8 cellular contexts compared by ENCODE assay signal in the genomic region with DNA sequence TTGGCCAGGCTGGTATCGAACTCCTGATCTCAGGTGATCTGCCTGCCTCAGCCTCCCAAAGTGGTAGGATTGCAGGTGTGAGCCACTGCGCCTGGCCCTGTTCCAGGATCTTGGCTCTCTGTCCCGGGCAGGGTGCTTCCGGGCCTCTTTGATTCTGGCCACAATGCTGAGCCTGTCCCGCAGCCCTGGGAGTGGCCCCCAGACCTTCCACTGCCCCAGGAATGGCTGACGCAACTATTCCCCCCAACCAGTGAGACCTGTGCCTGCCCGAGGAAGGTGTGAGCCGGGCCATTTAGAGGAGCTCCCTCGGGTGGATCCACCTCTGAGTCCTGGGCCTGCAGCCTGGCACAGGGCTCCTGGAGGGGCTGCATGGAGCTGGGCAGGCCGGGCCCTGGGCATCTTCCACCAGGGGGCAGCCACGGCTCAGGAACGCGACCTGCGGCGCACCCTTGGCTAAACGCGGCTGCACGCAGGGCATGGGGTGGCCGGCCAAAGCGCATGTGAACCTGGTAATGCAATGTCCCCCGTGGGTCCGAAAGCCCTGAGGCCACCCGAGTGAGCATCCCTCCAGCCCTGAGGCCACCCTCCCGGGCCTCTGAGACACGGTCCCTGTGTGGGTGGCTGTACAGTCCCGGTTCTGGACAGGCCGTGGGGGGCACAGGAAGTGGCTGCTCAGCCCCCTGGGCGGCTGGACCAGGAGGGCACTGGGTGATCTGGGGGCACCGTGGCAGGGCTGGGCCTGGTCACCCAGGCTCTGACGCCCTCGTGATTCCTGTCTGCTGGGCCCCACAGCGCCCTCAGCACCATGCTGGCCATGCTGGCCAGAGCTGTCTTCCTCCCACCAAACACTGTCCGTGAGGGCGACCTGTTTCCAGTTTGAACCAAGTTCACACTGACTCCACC. TPM values are rescaled to one million over a fixed set of nuclear protein-coding genes. Genes with fewer than 3 reads are reported as not detected.
DNase-seq lines count a peak whose midpoint lies in the region; ATAC-seq and TF ChIP-seq lines count a peak whose summit lies in the region.

No MANE protein-coding gene starts in this region.

- TF ChIP-seq POLR2A in uterus (IDR thresholded peaks at IDR 0.05), result peak in 1 of 2 donors; percentile 11

- H3K27me3 ChIP-seq in uterus, result no peaks in the 10 kb centered on the region

- H3K36me3 ChIP-seq in uterus, result no peaks in the 10 kb centered on the region

- ATAC-seq in left ventricle myocardium superior, result peak; percentile 97

- peaks cover 0 to 8% of the 10 kb centered on the region in 2 donors for H3K4me1 ChIP-seq in uterus

- H3K4me3 ChIP-seq in uterus, result peak overlapping the region; percentile 30 to 33

- intact Hi-C loops in left ventricle myocardium superior (cut with micrococcal nuclease), result loop anchor here (10.0 kb wide), 1 partner anchor 233 kb away; the partner anchor contains the start of gene AMZ1
- intact Hi-C loops in uterus (cut with DNase I; ENCODE audit: low total_unique reads), result no loop called here

- no peak overlapping the region for H3K27ac ChIP-seq in uterus

- peak; percentile 90 for DNase-seq in Daoy (ENCODE audit: low read depth)
- DNase-seq in H4 (ENCODE audit: low spot score), result peak; percentile 88
- peak; percentile 54 for DNase-seq in MV-4-11 (lab: John Stamatoyannopoulos, UW)
- peak; percentile 47 to 72 (median 67) for DNase-seq in T-helper 2 cell
- peak; percentile 18 for DNase-seq in amniotic stem cell (lab: John Stamatoyannopoulos, UW)
- peak; percentile 93 for DNase-seq in left ventricle myocardium superior
- DNase-seq in renal cortical epithelial cell (ENCODE audit: low read depth), result peak; percentile 29
- peak; percentile 72 to 82 for DNase-seq in uterus

- peak; percentile 83 to 92 (median 88) for TF ChIP-seq CTCF in uterus (IDR thresholded peaks at IDR 0.05)

- no peaks in the 10 kb centered on the region for H3K9me3 ChIP-seq in uterus

RNA-seq across cellular contexts. Expression of gene GRIFIN, which starts 24.8 kb away (rescaled TPM):
- not detected in 2 replicates for total RNA-seq in Daoy (2014; rRNA removed; shearing (Covaris generic))
- not detected in 2 replicates for total RNA-seq in H4 (2014; rRNA removed; shearing (Covaris generic))
- not detected for total RNA-seq in left ventricle myocardium superior
- not detected in 2 replicates for total RNA-seq in renal cortical epithelial cell
- not detected for total RNA-seq in uterus

RNA-seq across cellular contexts. Expression of gene CHST12, which starts 48.0 kb away (rescaled TPM):
- 6.3 and 7.6 TPM in 2 replicates for total RNA-seq in Daoy (2014; rRNA removed; shearing (Covaris generic))
- total RNA-seq in H4 (2014; rRNA removed; shearing (Covaris generic)), result 18.8 and 20.6 TPM in 2 replicates
- total RNA-seq in left ventricle myocardium superior (15.1 TPM), renal cortical epithelial cell (2.1 and 15.1 TPM in 2 replicates), uterus (10 to 100 TPM in 1 of 4 donors, 1 to 10 TPM in 3; 5.6 to 30.5 (median 8.3) TPM)

Comparison
In these comparisons a context has a peak if more than half of its experiments do, and no peak if none do; other contexts are left out.
1. DNase-seq: peak in every context shown above with its lines; median percentile 93 in left ventricle myocardium superior; 90 in Daoy; 88 in H4; 77 in uterus; 67 in T-helper 2 cell; 54 in MV-4-11; 29 in renal cortical epithelial cell; 18 in amniotic stem cell.